8 cellular contexts compared by ENCODE assay signal in the genomic region with DNA sequence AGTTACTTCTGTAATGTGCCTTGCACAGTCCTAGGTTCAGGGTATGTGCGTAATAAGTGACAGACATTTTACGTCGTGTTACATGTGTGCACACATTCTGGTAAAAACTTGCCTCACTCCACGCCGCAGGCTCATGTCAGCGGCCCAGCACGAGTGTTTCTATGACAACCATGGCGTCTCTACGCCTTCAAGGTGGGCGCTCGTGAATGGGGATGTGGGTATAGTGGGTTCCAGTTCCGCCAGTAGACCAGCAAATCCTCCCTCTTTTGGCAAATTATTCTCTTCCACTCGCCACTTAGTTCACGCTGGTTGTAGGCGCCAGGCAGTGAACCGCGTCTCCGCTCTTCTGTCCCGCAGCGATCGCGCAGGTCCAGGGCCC. TPM values are rescaled to one million over a fixed set of nuclear protein-coding genes. Genes with fewer than 3 reads are reported as not detected.
DNase-seq lines count a peak whose midpoint lies in the region; ATAC-seq and TF ChIP-seq lines count a peak whose summit lies in the region.

No MANE protein-coding gene starts in this region.

- H4K8ac ChIP-seq in trophoblast cell (ENCODE audit: low read depth, low read length): no peak overlapping the region

- no peak overlapping the region for H2BK5ac ChIP-seq in trophoblast cell (ENCODE audit: low read depth, low read length, poor library complexity)

- no peak overlapping the region for H2AK5ac ChIP-seq in trophoblast cell (ENCODE audit: low read length)

- H3K9me2 ChIP-seq in GM23338 (ENCODE audit: insufficient read depth): no peaks in the 10 kb centered on the region

- no peaks in the 10 kb centered on the region for H3K79me2 ChIP-seq in GM23338 (replicated peaks; ENCODE audit: insufficient read depth)
- H3K79me2 ChIP-seq in trophoblast cell (ENCODE audit: control insufficient read depth, insufficient read depth, low read length, poor library complexity): no peaks in the 10 kb centered on the region

- H4K91ac ChIP-seq in trophoblast cell (ENCODE audit: low read depth, low read length): no peak overlapping the region

- peak; percentile 32 for DNase-seq in GM23338 (ENCODE audit: low spot score)
- no peak for DNase-seq in T-helper 17 cell
- no peak for DNase-seq in fibroblast of villous mesenchyme (ENCODE audit: low read depth)
- DNase-seq in trophoblast cell: peak; percentile 89 to 98
- no peak for DNase-seq in NCI-H187 treated with DMSO at 0.1 percent for 48 hours (lab: John Stamatoyannopoulos, UW)
- DNase-seq in HK-2 (ENCODE audit: unreplicated experiment): no peak
- DNase-seq in AML-193 (lab: John Stamatoyannopoulos, UW): no peak

- H3F3A ChIP-seq in GM23338 (replicated peaks; ENCODE audit: low read depth): peaks cover 5% of the 10 kb centered on the region

- WGBS in trophoblast cell (ENCODE audit: extremely low coverage, insufficient coverage, insufficient read length): no CpG with 5 or more reads among the region's 22 CpGs

- no peaks in the 10 kb centered on the region; the same call in 2 of the 3 replicates for H3K36me3 Mint-ChIP-seq in GM23338 (ENCODE audit: low read depth)
- peaks cover 13% of the 10 kb centered on the region for H3K36me3 Mint-ChIP-seq in T-helper 17 cell (ENCODE audit: low read depth)

- no peaks in the 10 kb centered on the region; the same call in 2 of the 3 replicates for H3K9me3 Mint-ChIP-seq in GM23338

- no peaks in the 10 kb centered on the region for H3K36me3 ChIP-seq in BLaER1
- H3K36me3 ChIP-seq in GM23338 (ENCODE audit: insufficient read depth): no peaks in the 10 kb centered on the region
- H3K36me3 ChIP-seq in trophoblast cell (ENCODE audit: control insufficient read depth in 1 of 2, insufficient read depth in 2 of 2, low read length in 2 of 2): no peaks in the 10 kb centered on the region

- no peak overlapping the region for H2BK120ac ChIP-seq in trophoblast cell (ENCODE audit: insufficient read depth, low read length, poor library complexity)

- H2AFZ ChIP-seq in GM23338: peak overlapping the region; percentile 97
- no peak overlapping the region for H2AFZ ChIP-seq in trophoblast cell (ENCODE audit: insufficient read depth, low read length, poor library complexity)

- H3K4me2 ChIP-seq in BLaER1 (peak overlapping the region; percentile 91), GM23338 (peak overlapping the region; percentile 93), trophoblast cell (ENCODE audit: low read length) (peak overlapping the region; percentile 80)

- TF ChIP-seq CTCF in GM23338 (conservative IDR thresholded peaks at IDR 0.05; ENCODE audit: low read depth in 2 of 2) (no peak), fibroblast of villous mesenchyme (IDR thresholded peaks at IDR 0.05; ENCODE audit: insufficient read depth, low read depth, low read length) (no peak)

- ATAC-seq in GM23338 (peak; percentile 2), T-helper 17 cell (peak; percentile 64)

- H3K4me1 ChIP-seq in BLaER1 (peaks cover 21% of the 10 kb centered on the region), GM23338 (ENCODE audit: insufficient read depth) (peaks cover 14% of the 10 kb centered on the region; the same call in 1 of the 2 replicates), trophoblast cell (ENCODE audit: control insufficient read depth in 1 of 2, insufficient read depth in 2 of 2, low read length in 2 of 2) (peaks cover 6 to 11% of the 10 kb centered on the region in 2 experiments)

- H3K27ac ChIP-seq in BLaER1 (no peak overlapping the region), GM23338 (ENCODE audit: low read depth) (no peak overlapping the region), trophoblast cell (ENCODE audit: low read depth, low read length) (no peak overlapping the region)

- H3K27me3 Mint-ChIP-seq in GM23338 (ENCODE audit: insufficient read depth, low read depth, poor library complexity) (peaks cover 29% of the 10 kb centered on the region), T-helper 17 cell (peaks cover 74% of the 10 kb centered on the region)

- H3K27me3 ChIP-seq in BLaER1: peaks cover 64% of the 10 kb centered on the region
- peaks cover 49% of the 10 kb centered on the region for H3K27me3 ChIP-seq in GM23338 (ENCODE audit: insufficient read depth)
- H3K27me3 ChIP-seq in trophoblast cell (ENCODE audit: insufficient read depth, low read length): peaks cover 12% of the 10 kb centered on the region

- H3K18ac ChIP-seq in trophoblast cell (ENCODE audit: low read length): no peak overlapping the region

- no peaks in the 10 kb centered on the region for H3K9me3 ChIP-seq in BLaER1
- H3K9me3 ChIP-seq in T-helper 17 cell (ENCODE audit: control insufficient read depth, low read length, poor library complexity, severe bottlenecking): no peaks in the 10 kb centered on the region
- H3K9me3 ChIP-seq in trophoblast cell (ENCODE audit: insufficient read depth, low read depth, low read length): no peaks in the 10 kb centered on the region

- no peak overlapping the region for H4K12ac ChIP-seq in trophoblast cell (ENCODE audit: low read depth, low read length)

- H3K9ac ChIP-seq in BLaER1: no peak overlapping the region
- no peak overlapping the region for H3K9ac ChIP-seq in trophoblast cell (ENCODE audit: low read length)

- H3K4ac ChIP-seq in trophoblast cell (ENCODE audit: low read depth, low read length): no peak overlapping the region

- H3K79me1 ChIP-seq in trophoblast cell (ENCODE audit: low read length): peaks cover 1% of the 10 kb centered on the region

- no peak overlapping the region for H3K14ac ChIP-seq in trophoblast cell (ENCODE audit: low read length)

- no peak overlapping the region for H3K27ac Mint-ChIP-seq in GM23338
- H3K27ac Mint-ChIP-seq in T-helper 17 cell: no peak overlapping the region

- H3K4me1 Mint-ChIP-seq in GM23338 (peaks cover 21% of the 10 kb centered on the region), T-helper 17 cell (peaks cover 28% of the 10 kb centered on the region)

- peak overlapping the region; percentile 14 for H3K23ac ChIP-seq in trophoblast cell (ENCODE audit: low read length)

- peak overlapping the region; percentile 65 for H3K4me3 ChIP-seq in BLaER1
- peak overlapping the region; percentile 72 for H3K4me3 ChIP-seq in GM23338
- peak overlapping the region; percentile 58 for H3K4me3 ChIP-seq in fibroblast of villous mesenchyme (ENCODE audit: low read depth, low read length)
- H3K4me3 ChIP-seq in trophoblast cell (ENCODE audit: low read depth, low read length): peak overlapping the region; percentile 55

- no peak overlapping the region for H2BK12ac ChIP-seq in trophoblast cell (ENCODE audit: low read length)

- H4K20me1 ChIP-seq in BLaER1 (peaks cover 26% of the 10 kb centered on the region), GM23338 (replicated peaks; ENCODE audit: insufficient read depth) (no peaks in the 10 kb centered on the region)

- H3K4me3 Mint-ChIP-seq in GM23338 (peak overlapping the region; percentile 72), T-helper 17 cell (peak overlapping the region; percentile 90)

TF ChIP-seq in GM23338, 12 proteins besides CTCF, POLR2A, EP300 and RAD21:
- TF ChIP-seq EZH2phosphoT487 (IDR thresholded peaks at IDR 0.05; ENCODE audit: unreplicated experiment) (no peak), JUNB (IDR thresholded peaks at IDR 0.05; ENCODE audit: unreplicated experiment) (no peak)

RNA-seq across cellular contexts. Expression of gene CHST14, which starts 40.3 kb away (rescaled TPM):
- 15.6 and 17.9 TPM in 2 replicates for total RNA-seq in GM23338 (2014; rRNA removed; shearing (Covaris generic))
- polyA plus RNA-seq in GM23338 (2016; fragmentation: Nextera tagmentation; extraction: Ambion mirVana): 8.4 and 10.0 TPM in 2 replicates
- total RNA-seq in T-helper 17 cell (1 to 10 TPM; 4.4 to 7.5 TPM), fibroblast of villous mesenchyme (12.9 and 14.2 TPM in 2 replicates)
- 11.9 and 12.2 TPM in 2 replicates for polyA plus RNA-seq in trophoblast cell (2013)

RNA-seq across cellular contexts. Expression of gene CCDC32, which starts 53.8 kb away (rescaled TPM):
- 15.4 and 16.9 TPM in 2 replicates for total RNA-seq in GM23338 (2014; rRNA removed; shearing (Covaris generic))
- 12.2 and 13.8 TPM in 2 replicates for polyA plus RNA-seq in GM23338 (2016; fragmentation: Nextera tagmentation; extraction: Ambion mirVana)
- total RNA-seq in T-helper 17 cell (10 to 100 TPM; 20.9 to 28.5 TPM), fibroblast of villous mesenchyme (11.9 and 20.7 TPM in 2 replicates)
- polyA plus RNA-seq in trophoblast cell (2013): 15.4 and 16.5 TPM in 2 replicates

RNA-seq across cellular contexts. Expression of gene RPUSD2, which starts 58.0 kb away (rescaled TPM):
- 23.3 and 25.5 TPM in 2 replicates for total RNA-seq in GM23338 (2014; rRNA removed; shearing (Covaris generic))
- polyA plus RNA-seq in GM23338 (2016; fragmentation: Nextera tagmentation; extraction: Ambion mirVana): 21.2 and 22.0 TPM in 2 replicates
- total RNA-seq in T-helper 17 cell (10 to 100 TPM in 1 of 2 donors, 1 to 10 TPM in 1; 9.1 to 15.1 TPM), fibroblast of villous mesenchyme (11.2 and 11.9 TPM in 2 replicates)
- 6.3 and 6.5 TPM in 2 replicates for polyA plus RNA-seq in trophoblast cell (2013)

Comparison
In these comparisons a context has a peak if more than half of its experiments do, and no peak if none do; other contexts are left out.
1. DNase-seq: peak in GM23338 (single experiment) and trophoblast cell (2 of 2); none in T-helper 17 cell (0 of 3), fibroblast of villous mesenchyme (single experiment), NCI-H187 treated with DMSO at 0.1 percent for 48 hours (single experiment), HK-2 (single experiment) and AML-193 (0 of 2).
2. Peak in every context shown above with its lines, with median percentiles within 50 percentile points of each other: H3K4me2 ChIP-seq and H3K4me3 ChIP-seq.